Comparison of ENCODE assay signal across 10 cellular contexts in the genomic region with DNA sequence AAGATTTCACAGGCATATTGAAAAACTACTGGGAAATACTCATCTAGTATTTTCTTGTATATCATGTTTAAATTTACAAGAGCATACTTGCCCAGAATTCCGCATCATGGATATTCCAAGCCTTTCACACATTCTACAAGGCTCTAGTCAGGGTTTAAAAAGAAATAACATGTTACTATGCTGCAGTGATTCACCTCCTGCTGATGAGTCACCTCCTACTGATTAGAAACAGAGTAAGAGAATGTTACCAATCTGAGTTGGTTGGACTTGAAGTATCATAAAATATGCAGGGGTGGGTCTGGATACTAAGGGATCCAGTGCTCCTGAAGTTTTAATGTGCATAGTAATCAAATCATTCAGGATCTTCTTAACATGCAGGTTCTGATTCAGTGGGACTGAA.
DNase-seq lines count a peak whose midpoint lies in the region; ATAC-seq and TF ChIP-seq lines count a peak whose summit lies in the region.
"Had no signal": no experiment of that assay in that cellular context is flagged by ENCODE, and none has a peak within 500 bp of the region (broad histone marks: within the 10 kb centered on the region; RNA-seq: fewer than 3 reads in every experiment).

No MANE protein-coding gene starts in this region.

- H3K4me2 ChIP-seq in GM23338: peak overlapping the region; percentile 24

- no peak for ATAC-seq in GM23338

- no peaks in the 10 kb centered on the region for H3K36me3 ChIP-seq in GM23338 (ENCODE audit: insufficient read depth)
- H3K36me3 ChIP-seq: tibial artery had no signal

- POLR2A ChIA-PET in activated CD4-positive, alpha-beta memory T cell treated with anti-CD3 and anti-CD28 coated beads for 36 hours (lab: Charles Lee): no interaction called here

- TF ChIP-seq CTCF in GM23338 (conservative IDR thresholded peaks at IDR 0.05; ENCODE audit: low read depth in 2 of 2) (no peak), fibroblast of villous mesenchyme (IDR thresholded peaks at IDR 0.05; ENCODE audit: insufficient read depth, low read depth, low read length) (no peak)

- peaks cover 52% of the 10 kb centered on the region for H3K4me1 ChIP-seq in GM23338 (ENCODE audit: insufficient read depth)

- H3K4me1 Mint-ChIP-seq in GM23338: peaks cover 52% of the 10 kb centered on the region
- no peaks in the 10 kb centered on the region for H3K4me1 Mint-ChIP-seq in activated CD4-positive, alpha-beta memory T cell treated with anti-CD3 and anti-CD28 coated beads for 36 hours (ENCODE audit: low read depth)

- CTCF ChIA-PET in activated CD4-positive, alpha-beta memory T cell treated with anti-CD3 and anti-CD28 coated beads for 36 hours (lab: Charles Lee): no interaction called here

- H3K79me2 ChIP-seq in GM23338 (replicated peaks; ENCODE audit: insufficient read depth): peaks cover 3% of the 10 kb centered on the region

- DNase-seq in GM23338 (ENCODE audit: low spot score): no peak
- peak; percentile 45 for DNase-seq in T1000 (lab: John Stamatoyannopoulos, UW)
- DNase-seq in fibroblast of villous mesenchyme (ENCODE audit: low read depth): peak; percentile 75
- peak; percentile 84 for DNase-seq in stromal cell of bone marrow (ENCODE audit: low read depth)
- no peak for DNase-seq in activated CD4-positive, alpha-beta memory T cell treated with anti-CD3 and anti-CD28 coated beads for 36 hours
- no peak for DNase-seq in activated CD4-positive, alpha-beta T cell treated with anti-CD3 and anti-CD28 coated beads, Interleukin-2, amount 50 U/mL, for 48 hours
- DNase-seq in activated CD4-positive, alpha-beta T cell treated with anti-CD3 and anti-CD28 coated beads for 4 hours: no peak
- no peak for DNase-seq in NCI-H187 (lab: John Stamatoyannopoulos, UW)
- DNase-seq: NCI-H748 treated with DMSO at 0.1 percent for 48 hours, tibial artery had no signal

- peak overlapping the region; percentile 24; the same call in 1 of the 2 replicates for H3K27ac ChIP-seq in GM23338 (ENCODE audit: low read depth)

- no peak overlapping the region for H3K4me3 Mint-ChIP-seq in GM23338
- H3K4me3 Mint-ChIP-seq in activated CD4-positive, alpha-beta memory T cell treated with anti-CD3 and anti-CD28 coated beads for 36 hours: no peak overlapping the region

- H3K27me3 ChIP-seq in GM23338 (ENCODE audit: insufficient read depth): no peaks in the 10 kb centered on the region
- H3K27me3 ChIP-seq: tibial artery had no signal

- H3K4me3 ChIP-seq in GM23338: no peak overlapping the region; the same call in 1 of the 2 replicates
- H3K4me3 ChIP-seq in fibroblast of villous mesenchyme (ENCODE audit: low read depth, low read length): no peak overlapping the region
- H3K4me3 ChIP-seq: tibial artery had no signal

- H3K9me2 ChIP-seq in GM23338 (ENCODE audit: insufficient read depth): no peaks in the 10 kb centered on the region

- H2AFZ ChIP-seq in GM23338: no peak overlapping the region

- no peaks in the 10 kb centered on the region for H3K36me3 Mint-ChIP-seq in GM23338 (ENCODE audit: low read depth)
- no peaks in the 10 kb centered on the region for H3K36me3 Mint-ChIP-seq in activated CD4-positive, alpha-beta memory T cell treated with anti-CD3 and anti-CD28 coated beads for 36 hours

- H3K27ac Mint-ChIP-seq in GM23338: no peak overlapping the region
- H3K27ac Mint-ChIP-seq in activated CD4-positive, alpha-beta memory T cell treated with anti-CD3 and anti-CD28 coated beads for 36 hours: no peak overlapping the region

- H3F3A ChIP-seq in GM23338 (replicated peaks; ENCODE audit: low read depth): no peaks in the 10 kb centered on the region

- intact Hi-C loops in activated CD4-positive, alpha-beta memory T cell treated with anti-CD3 and anti-CD28 coated beads for 36 hours (cut with micrococcal nuclease): loop anchor here (1.0 kb wide), 1 partner anchor 39 kb away; no protein-coding TSS in a partner anchor

- H4K20me1 ChIP-seq in GM23338 (replicated peaks; ENCODE audit: insufficient read depth): no peaks in the 10 kb centered on the region

- no peaks in the 10 kb centered on the region for H3K9me3 Mint-ChIP-seq in GM23338
- H3K9me3 Mint-ChIP-seq in activated CD4-positive, alpha-beta memory T cell treated with anti-CD3 and anti-CD28 coated beads for 36 hours: no peaks in the 10 kb centered on the region

- H3K27me3 Mint-ChIP-seq in GM23338 (ENCODE audit: insufficient read depth, low read depth, poor library complexity): peaks cover 2% of the 10 kb centered on the region
- peaks cover 3% of the 10 kb centered on the region for H3K27me3 Mint-ChIP-seq in activated CD4-positive, alpha-beta memory T cell treated with anti-CD3 and anti-CD28 coated beads for 36 hours

TF ChIP-seq in GM23338, 12 proteins besides CTCF, POLR2A, EP300 and RAD21 (continues in another document):
- TF ChIP-seq, protein P1, sequence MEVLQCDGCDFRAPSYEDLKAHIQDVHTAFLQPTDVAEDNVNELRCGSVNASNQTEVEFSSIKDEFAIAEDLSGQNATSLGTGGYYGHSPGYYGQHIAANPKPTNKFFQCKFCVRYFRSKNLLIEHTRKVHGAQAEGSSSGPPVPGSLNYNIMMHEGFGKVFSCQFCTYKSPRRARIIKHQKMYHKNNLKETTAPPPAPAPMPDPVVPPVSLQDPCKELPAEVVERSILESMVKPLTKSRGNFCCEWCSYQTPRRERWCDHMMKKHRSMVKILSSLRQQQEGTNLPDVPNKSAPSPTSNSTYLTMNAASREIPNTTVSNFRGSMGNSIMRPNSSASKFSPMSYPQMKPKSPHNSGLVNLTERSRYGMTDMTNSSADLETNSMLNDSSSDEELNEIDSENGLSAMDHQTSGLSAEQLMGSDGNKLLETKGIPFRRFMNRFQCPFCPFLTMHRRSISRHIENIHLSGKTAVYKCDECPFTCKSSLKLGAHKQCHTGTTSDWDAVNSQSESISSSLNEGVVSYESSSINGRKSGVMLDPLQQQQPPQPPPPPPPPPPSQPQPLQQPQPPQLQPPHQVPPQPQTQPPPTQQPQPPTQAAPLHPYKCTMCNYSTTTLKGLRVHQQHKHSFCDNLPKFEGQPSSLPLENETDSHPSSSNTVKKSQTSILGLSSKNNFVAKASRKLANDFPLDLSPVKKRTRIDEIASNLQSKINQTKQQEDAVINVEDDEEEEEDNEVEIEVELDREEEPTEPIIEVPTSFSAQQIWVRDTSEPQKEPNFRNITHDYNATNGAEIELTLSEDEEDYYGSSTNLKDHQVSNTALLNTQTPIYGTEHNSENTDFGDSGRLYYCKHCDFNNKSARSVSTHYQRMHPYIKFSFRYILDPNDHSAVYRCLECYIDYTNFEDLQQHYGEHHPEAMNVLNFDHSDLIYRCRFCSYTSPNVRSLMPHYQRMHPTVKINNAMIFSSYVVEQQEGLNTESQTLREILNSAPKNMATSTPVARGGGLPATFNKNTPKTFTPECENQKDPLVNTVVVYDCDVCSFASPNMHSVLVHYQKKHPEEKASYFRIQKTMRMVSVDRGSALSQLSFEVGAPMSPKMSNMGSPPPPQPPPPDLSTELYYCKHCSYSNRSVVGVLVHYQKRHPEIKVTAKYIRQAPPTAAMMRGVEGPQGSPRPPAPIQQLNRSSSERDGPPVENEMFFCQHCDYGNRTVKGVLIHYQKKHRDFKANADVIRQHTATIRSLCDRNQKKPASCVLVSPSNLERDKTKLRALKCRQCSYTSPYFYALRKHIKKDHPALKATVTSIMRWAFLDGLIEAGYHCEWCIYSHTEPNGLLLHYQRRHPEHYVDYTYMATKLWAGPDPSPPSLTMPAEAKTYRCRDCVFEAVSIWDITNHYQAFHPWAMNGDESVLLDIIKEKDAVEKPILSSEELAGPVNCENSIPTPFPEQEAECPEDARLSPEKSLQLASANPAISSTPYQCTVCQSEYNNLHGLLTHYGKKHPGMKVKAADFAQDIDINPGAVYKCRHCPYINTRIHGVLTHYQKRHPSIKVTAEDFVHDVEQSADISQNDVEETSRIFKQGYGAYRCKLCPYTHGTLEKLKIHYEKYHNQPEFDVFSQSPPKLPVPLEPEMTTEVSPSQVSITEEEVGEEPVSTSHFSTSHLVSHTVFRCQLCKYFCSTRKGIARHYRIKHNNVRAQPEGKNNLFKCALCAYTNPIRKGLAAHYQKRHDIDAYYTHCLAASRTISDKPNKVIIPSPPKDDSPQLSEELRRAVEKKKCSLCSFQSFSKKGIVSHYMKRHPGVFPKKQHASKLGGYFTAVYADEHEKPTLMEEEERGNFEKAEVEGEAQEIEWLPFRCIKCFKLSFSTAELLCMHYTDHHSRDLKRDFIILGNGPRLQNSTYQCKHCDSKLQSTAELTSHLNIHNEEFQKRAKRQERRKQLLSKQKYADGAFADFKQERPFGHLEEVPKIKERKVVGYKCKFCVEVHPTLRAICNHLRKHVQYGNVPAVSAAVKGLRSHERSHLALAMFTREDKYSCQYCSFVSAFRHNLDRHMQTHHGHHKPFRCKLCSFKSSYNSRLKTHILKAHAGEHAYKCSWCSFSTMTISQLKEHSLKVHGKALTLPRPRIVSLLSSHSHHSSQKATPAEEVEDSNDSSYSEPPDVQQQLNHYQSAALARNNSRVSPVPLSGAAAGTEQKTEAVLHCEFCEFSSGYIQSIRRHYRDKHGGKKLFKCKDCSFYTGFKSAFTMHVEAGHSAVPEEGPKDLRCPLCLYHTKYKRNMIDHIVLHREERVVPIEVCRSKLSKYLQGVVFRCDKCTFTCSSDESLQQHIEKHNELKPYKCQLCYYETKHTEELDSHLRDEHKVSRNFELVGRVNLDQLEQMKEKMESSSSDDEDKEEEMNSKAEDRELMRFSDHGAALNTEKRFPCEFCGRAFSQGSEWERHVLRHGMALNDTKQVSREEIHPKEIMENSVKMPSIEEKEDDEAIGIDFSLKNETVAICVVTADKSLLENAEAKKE (CRISPR knock-in tag; IDR thresholded peaks at IDR 0.05): no peak
- TF ChIP-seq ZNF331 (CRISPR knock-in tag; IDR thresholded peaks at IDR 0.05; ENCODE audit: low read depth): no peak
- TF ChIP-seq CREB1 (CRISPR knock-in tag; IDR thresholded peaks at IDR 0.05; ENCODE audit: low read depth): no peak

Comparison
In these comparisons a context has a peak if more than half of its experiments do, and no peak if none do; other contexts are left out.
1. DNase-seq: peak in T1000 (single experiment), fibroblast of villous mesenchyme (single experiment) and stromal cell of bone marrow (single experiment); none in GM23338 (single experiment), activated CD4-positive, alpha-beta memory T cell treated with anti-CD3 and anti-CD28 coated beads for 36 hours (single experiment), activated CD4-positive, alpha-beta T cell treated with anti-CD3 and anti-CD28 coated beads, Interleukin-2, amount 50 U/mL, for 48 hours (0 of 2), activated CD4-positive, alpha-beta T cell treated with anti-CD3 and anti-CD28 coated beads for 4 hours (0 of 2) and NCI-H187 (0 of 2).